In genomic region chr19:16541526-16542044, GRCh38 we compare ENCODE assay signal across 6 cellular contexts. TPM values are rescaled to one million over a fixed set of nuclear protein-coding genes. Genes with fewer than 3 reads are reported as not detected.
DNase-seq lines count a peak whose midpoint lies in the region; ATAC-seq and TF ChIP-seq lines count a peak whose summit lies in the region.

No MANE protein-coding gene starts in this region.

- peaks cover 19 to 35% (median 29%) of the 10 kb centered on the region in 4 donors for H3K4me1 ChIP-seq in transverse colon

- H3K27ac ChIP-seq in transverse colon: peak overlapping the region; percentile 89 to 95 (median 94)

- ATAC-seq in GM21528 (IDR thresholded peaks at IDR 0.05; ENCODE audit: low FRiP score, unreplicated experiment) (peak; percentile 9), GM19328 (IDR thresholded peaks at IDR 0.05; ENCODE audit: unreplicated experiment) (no peak)

- peaks cover 0 to 5% (median 0%) of the 10 kb centered on the region in 4 donors for H3K36me3 ChIP-seq in transverse colon

- H3K4me3 ChIP-seq in transverse colon: peak overlapping the region; percentile 80 to 100 (median 93)

- in situ Hi-C loops in transverse colon (cut with MboI; ENCODE audit: low pct_ligation_motif_present in 1 of 4, low pct_unique_long_range_greater_than_20kb in 1 of 4, low sequenced_read_pairs in 3 of 4): no loop called here

- 1% methylated on average over 29 of the region's 29 CpGs; no CpG with 5 or more reads in 1 of the 2 donors for WGBS in transverse colon (ENCODE audit: low coverage in 1 of 2), 2 donors

- no peak for TF ChIP-seq EP300 in transverse colon (IDR thresholded peaks at IDR 0.05; ENCODE audit: low read depth)

- peak; percentile 41 for DNase-seq in RKO (ENCODE audit: low spot score)
- DNase-seq in glomerular visceral epithelial cell (ENCODE audit: extremely low spot score): peak; percentile 22
- DNase-seq in transverse colon: no peak
- no peak for DNase-seq in NCI-H1105 treated with DMSO at 0.1 percent for 48 hours (lab: John Stamatoyannopoulos, UW)

- no peaks in the 10 kb centered on the region for H3K9me3 ChIP-seq in transverse colon

- TF ChIP-seq POLR2A in transverse colon (IDR thresholded peaks at IDR 0.05): no peak

- no peaks in the 10 kb centered on the region for H3K27me3 ChIP-seq in transverse colon

- no peak for TF ChIP-seq CTCF in transverse colon (IDR thresholded peaks at IDR 0.05)

- intact Hi-C loops in transverse colon (cut with DNase I; ENCODE audit: low total_unique reads): no loop called here

RNA-seq across cellular contexts. Expression of gene CHERP, which starts 0.7 kb away (rescaled TPM):
- 10 to 100 TPM; 14.4 to 54.7 (median 28.9) TPM for total RNA-seq in transverse colon

RNA-seq across cellular contexts. Expression of gene SLC35E1, which starts 30.6 kb away (rescaled TPM):
- total RNA-seq in transverse colon: 10 to 100 TPM; 31.0 to 56.1 (median 42.8) TPM

RNA-seq across cellular contexts. Expression of gene C19orf44, which starts 45.4 kb away (rescaled TPM):
- 1 to 10 TPM in 2 of 4 donors, under 1 TPM in 2; 0.20 to 6.7 (median 1.6) TPM for total RNA-seq in transverse colon

RNA-seq across cellular contexts. Expression of gene CALR3, which starts 45.6 kb away (rescaled TPM):
- total RNA-seq in transverse colon: not detected

Comparison
In these comparisons a context has a peak if more than half of its experiments do, and no peak if none do; other contexts are left out.
1. DNase-seq: peak in RKO (single experiment) and glomerular visceral epithelial cell (single experiment); none in transverse colon (single experiment) and NCI-H1105 treated with DMSO at 0.1 percent for 48 hours (single experiment).